In the genomic region with DNA sequence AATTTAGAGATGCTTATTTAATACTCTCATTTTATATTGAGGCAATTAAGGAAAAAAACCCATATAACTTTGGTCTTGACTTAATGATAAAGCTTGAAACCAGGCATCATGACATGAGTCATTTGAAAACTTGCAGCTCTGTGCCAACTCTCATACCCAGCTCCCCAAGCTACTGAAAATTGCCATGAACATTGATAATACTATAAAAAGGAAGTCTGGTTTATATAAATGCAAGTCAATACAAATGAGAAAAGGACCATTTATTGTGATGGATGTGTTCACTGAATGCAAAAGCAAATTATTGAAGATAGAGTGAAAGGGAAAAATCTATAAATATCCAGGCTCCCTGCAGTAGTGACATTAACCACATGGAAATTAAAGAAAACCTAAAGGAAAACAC, we compare ENCODE assay signal across 18 cellular contexts.
"Had no signal": no experiment of that assay in that cellular context is flagged by ENCODE, and none has a peak within 500 bp of the region (broad histone marks: within the 10 kb centered on the region; RNA-seq: fewer than 3 reads in every experiment).

No MANE protein-coding gene starts in this region.

- H3K4me3 ChIP-seq: adrenal gland, ascending aorta, heart left ventricle, thyroid gland, upper lobe of right lung had no signal

- ATAC-seq: activated CD8-positive, alpha-beta T cell treated with anti-CD3 and anti-CD28 coated beads, Interleukin-2, amount 10 ng/mL, durations not matched to agents 7 days and 5 days; activated naive CD4-positive, alpha-beta T cell treated with anti-CD3 and anti-CD28 coated beads, Interleukin-2, amount 50 U/mL, for 72 hours; heart left ventricle; left colon; natural killer cell treated with Interleukin-12 subunit alpha and Interleukin-12 subunit beta and Interleukin-15 and Interleukin-18, amount 100 ng/mL, for 72 hours; T-cell; upper lobe of right lung had no signal

- DNase-seq: activated CD4-positive, alpha-beta T cell treated with anti-CD3 and anti-CD28 coated beads, Interleukin-2, amount 50 U/mL, for 1 hour; activated CD4-positive, CD25-positive, alpha-beta regulatory T cell treated with anti-CD3 and anti-CD28 coated beads, Interleukin-2, amount 50 U/mL, for 72 hours; activated CD8-positive, alpha-beta T cell treated with anti-CD3 and anti-CD28 coated beads, Interleukin-2, amount 10 ng/mL, durations not matched to agents 7 days and 5 days; adrenal gland; cerebellar nuclear complex; cortex of kidney; heart left ventricle; left colon; stimulated activated CD4-positive, alpha-beta T cell treated with anti-CD3 and anti-CD28 coated beads, Interleukin-4, amount 100 ng/mL, for 24 hours; stimulated activated naive CD4-positive, alpha-beta T cell treated with Interleukin-2 at 50 U/mL for 16 hours; substantia nigra; T-cell; thyroid gland; upper lobe of right lung; WERI-Rb-1 had no signal
